In genomic region chr7:56105508-56105907, GRCh38 we compare ENCODE assay signal across 1 cellular context.
TF ChIP-seq lines count a peak whose summit lies in the region.

No MANE protein-coding gene starts in this region.

TF ChIP-seq in neural cell, 6 proteins besides CTCF, POLR2A, EP300 and RAD21 (continued from another document):
- TF ChIP-seq REST (IDR thresholded peaks at IDR 0.05; ENCODE audit: borderline replicate concordance) = no peak
